Comparison of ENCODE assay signal across 12 cellular contexts in the genomic region with DNA sequence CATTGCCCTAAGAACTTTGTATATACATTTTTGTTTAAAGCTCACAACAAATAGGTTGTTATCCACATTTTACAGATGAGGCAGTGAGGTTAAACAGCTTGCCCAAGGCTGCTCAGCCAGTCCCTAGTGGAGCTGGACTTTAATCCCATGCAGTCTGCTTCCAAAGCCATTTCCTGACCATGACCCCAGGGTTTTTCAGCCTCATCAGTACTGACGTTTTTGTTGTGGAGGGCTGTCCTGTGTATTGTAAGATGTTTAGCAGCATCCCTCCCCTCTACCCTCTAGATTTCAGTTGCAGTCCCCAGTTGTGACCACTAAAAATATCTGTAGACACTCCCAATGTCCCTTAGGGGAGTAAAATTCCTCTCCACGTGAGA. TPM values are rescaled to one million over a fixed set of nuclear protein-coding genes. Genes with fewer than 3 reads are reported as not detected.
DNase-seq lines count a peak whose midpoint lies in the region; ATAC-seq and TF ChIP-seq lines count a peak whose summit lies in the region.
"Had no signal": no experiment of that assay in that cellular context is flagged by ENCODE, and none has a peak within 500 bp of the region (broad histone marks: within the 10 kb centered on the region; RNA-seq: fewer than 3 reads in every experiment).

No MANE protein-coding gene starts in this region.

- H4K20me1 ChIP-seq in H9 (ENCODE audit: control insufficient read depth, insufficient read depth, insufficient read length) = no peaks in the 10 kb centered on the region

- H3K9me3 Mint-ChIP-seq in H9 = no peaks in the 10 kb centered on the region

- H3K36me3 Mint-ChIP-seq in H9 (ENCODE audit: insufficient read depth in 1 of 3, low read depth in 3 of 3) = no peaks in the 10 kb centered on the region

- H3K4me1 ChIP-seq in rectal smooth muscle tissue (ENCODE audit: control insufficient read depth, insufficient read depth, low read length) = peaks cover 21% of the 10 kb centered on the region
- H3K4me1 ChIP-seq in H9 (ENCODE audit: insufficient read depth, low read length) = peaks cover 4% of the 10 kb centered on the region; the same call in 1 of the 2 replicates
- H3K4me1 ChIP-seq: foreskin keratinocyte had no signal

- no peaks in the 10 kb centered on the region for H3K79me1 ChIP-seq in H9 (ENCODE audit: insufficient read depth, low read depth, low read length, poor library complexity, severe bottlenecking)

- H2AFZ ChIP-seq in H9 (ENCODE audit: low read length) = no peak overlapping the region

- no CpG with 5 or more reads among the region's 2 CpGs for WGBS in H9 (ENCODE audit: extremely low coverage, insufficient read length, low lambda C conversion rate)

- H2BK12ac ChIP-seq in H9 (ENCODE audit: insufficient read length, low read depth, low read length) = no peak overlapping the region

- no peak overlapping the region for H2BK5ac ChIP-seq in H9 (ENCODE audit: insufficient read length, low read length)

- H3K14ac ChIP-seq in H9 (ENCODE audit: insufficient read depth, low read length) = no peak overlapping the region

- H3K4ac ChIP-seq in H9 (ENCODE audit: low read depth, low read length) = no peak overlapping the region

- no peak overlapping the region for H2AK5ac ChIP-seq in H9 (ENCODE audit: insufficient read length, low read length)

- H3K9me3 ChIP-seq in H9 (ENCODE audit: control insufficient read depth, low read depth, low read length) = no peaks in the 10 kb centered on the region

- no peak overlapping the region for H2BK120ac ChIP-seq in H9 (ENCODE audit: low read depth, low read length, poor library complexity, severe bottlenecking)

- H3K27ac ChIP-seq in dorsolateral prefrontal cortex (peak overlapping the region in 50 of 59 donors; percentile 0 to 95 (median 60)), rectal smooth muscle tissue (ENCODE audit: low read depth, low read length) (peak overlapping the region; percentile 60), H9 (ENCODE audit: insufficient read length, low read depth, low read length) (no peak overlapping the region)
- H3K27ac ChIP-seq: HL-60 had no signal

- H3K4me2 ChIP-seq in H9 (ENCODE audit: insufficient read depth, insufficient read length, low read length) = no peak overlapping the region

- no peaks in the 10 kb centered on the region for H3K36me3 ChIP-seq in rectal smooth muscle tissue (ENCODE audit: control insufficient read depth, insufficient read depth, low read length)

- ATAC-seq in GM18868 (IDR thresholded peaks at IDR 0.05; ENCODE audit: unreplicated experiment) = peak; percentile 24
- peak; percentile 24 for ATAC-seq in HG03354 (IDR thresholded peaks at IDR 0.05; ENCODE audit: poor library complexity, severe bottlenecking, unreplicated experiment)

- intact Hi-C loops in dorsolateral prefrontal cortex (cut with DNase I) = loop anchor here in 1 of 2 donors (10.0 kb wide), 2 partner anchors 105 to 205 kb away; no protein-coding TSS in a partner anchor

- H3K4me3 ChIP-seq in dorsolateral prefrontal cortex (no peak overlapping the region), rectal smooth muscle tissue (ENCODE audit: low read length) (no peak overlapping the region)

- no peak overlapping the region for H3K18ac ChIP-seq in H9 (ENCODE audit: insufficient read length, low read depth, low read length)

- H3K9ac ChIP-seq in rectal smooth muscle tissue (ENCODE audit: low read length) = no peak overlapping the region
- H3K9ac ChIP-seq in H9 (ENCODE audit: extremely low read depth, insufficient read length, low read length) = no peak overlapping the region

- H3K27me3 ChIP-seq in dorsolateral prefrontal cortex = no peaks in the 10 kb centered on the region
- H3K27me3 ChIP-seq in rectal smooth muscle tissue (ENCODE audit: control insufficient read depth, insufficient read depth, low read length) = no peaks in the 10 kb centered on the region
- H3K27me3 ChIP-seq in H9 (ENCODE audit: insufficient read depth, low read length) = no peaks in the 10 kb centered on the region
- H3K27me3 ChIP-seq: foreskin keratinocyte had no signal

- DNase-seq in dorsolateral prefrontal cortex (no peak), H9 (no peak), SW 1271 (lab: John Stamatoyannopoulos, UW) (no peak), H4 (ENCODE audit: low spot score) (no peak), NCI-H748 treated with DMSO at 0.1 percent for 48 hours (lab: John Stamatoyannopoulos, UW) (no peak)
- DNase-seq: COR-L47, NCI-H2171 treated with DMSO at 0.1 percent for 48 hours had no signal

- H2BK15ac ChIP-seq in H9 (ENCODE audit: low read depth, low read length) = no peak overlapping the region

- H4K8ac ChIP-seq in H9 (replicated peaks; ENCODE audit: insufficient read length, low read depth, low read length) = no peak overlapping the region

- no peak overlapping the region for H3T11ph ChIP-seq in H9 (ENCODE audit: low read length)

- H3K56ac ChIP-seq in H9 (ENCODE audit: insufficient read length, low read depth, low read length) = no peak overlapping the region

- TF ChIP-seq CTCF in dorsolateral prefrontal cortex (IDR thresholded peaks at IDR 0.05 in 54 of 56, conservative IDR thresholded peaks at IDR 0.05 in 2 of 56; ENCODE audit: low read depth in 1 of 56, partially characterized antibody in 56 of 56) (no peak), H9 (conservative IDR thresholded peaks at IDR 0.05) (no peak)

- H4K91ac ChIP-seq in H9 (ENCODE audit: insufficient read length, low read depth, low read length) = no peak overlapping the region

- peaks cover 27 to 32% of the 10 kb centered on the region in 2 experiments for H3K4me1 Mint-ChIP-seq in H9

- no peak overlapping the region for H2BK20ac ChIP-seq in H9 (ENCODE audit: low read depth, low read length, poor library complexity, severe bottlenecking)

- no peaks in the 10 kb centered on the region for H3K27me3 Mint-ChIP-seq in H9 (ENCODE audit: low read depth)

- H4K5ac ChIP-seq in H9 (ENCODE audit: insufficient read length, low read depth, low read length) = no peak overlapping the region

- no peak overlapping the region; a peak in 1 of 7 replicates for H3K27ac Mint-ChIP-seq in H9

- no peaks in the 10 kb centered on the region for H3K23me2 ChIP-seq in H9 (ENCODE audit: insufficient read length, low read depth, low read length, poor library complexity, severe bottlenecking)

- no peak overlapping the region for H3K23ac ChIP-seq in H9 (ENCODE audit: insufficient read length, low read depth, low read length)

- H3K79me2 ChIP-seq in H9 (ENCODE audit: insufficient read depth, low read length) = no peaks in the 10 kb centered on the region

- H3K4me3 Mint-ChIP-seq in H9 = no peak overlapping the region

RNA-seq across cellular contexts. Expression of gene C1orf105, which starts 30.3 kb away (rescaled TPM):
- total RNA-seq in dorsolateral prefrontal cortex = 1 to 10 TPM in 7 of 120 experiments, under 1 TPM in 8, not detected in 105; 0.43 to 2.8 (median 0.66) TPM
- not detected in 2 replicates for total RNA-seq in H9 (2021)
- not detected in 2 replicates for total RNA-seq in H4 (2014; rRNA removed; shearing (Covaris generic))
- total RNA-seq: foreskin keratinocyte had no signal

RNA-seq across cellular contexts. Expression of gene PIGC, which starts 53.6 kb away (rescaled TPM):
- total RNA-seq in dorsolateral prefrontal cortex (10 to 100 TPM; 10.6 to 22.8 (median 16.0) TPM), H9 (2021) (17.5 and 18.8 TPM in 2 replicates)
- total RNA-seq in H4 (2014; rRNA removed; shearing (Covaris generic)) = 34.4 and 41.4 TPM in 2 replicates
